ENCODE assay signal across 19 cellular contexts in genomic region chr12:1927051-1927680, GRCh38. TPM values are rescaled to one million over a fixed set of nuclear protein-coding genes. Genes with fewer than 3 reads are reported as not detected.
DNase-seq lines count a peak whose midpoint lies in the region; ATAC-seq and FAIRE-seq lines count a peak whose summit lies in the region.
"Had no signal": no experiment of that assay in that cellular context is flagged by ENCODE, and none has a peak within 500 bp of the region (broad histone marks: within the 10 kb centered on the region; RNA-seq: fewer than 3 reads in every experiment).

No MANE protein-coding gene starts in this region.

- DNase-seq in activated CD8-positive, alpha-beta memory T cell treated with anti-CD3 and anti-CD28 coated beads, Interleukin-2, amount 50 U/mL, for 48 hours, result peak; percentile 32
- no peak for DNase-seq in activated CD8-positive, alpha-beta memory T cell treated with anti-CD3 and anti-CD28 coated beads, Interleukin-2, amount 10 ng/mL, durations not matched to agents 7 days and 5 days
- no peak for DNase-seq in HTR-8/SVneo (ENCODE audit: insufficient read length, low spot score)
- peak; percentile 19 for DNase-seq in left lobe of liver (ENCODE audit: low spot score)
- DNase-seq in NCI-H748 (lab: John Stamatoyannopoulos, UW; ENCODE audit: unreplicated experiment), result no peak
- DNase-seq: activated gamma-delta T cell treated with Interleukin-2 at 50 U/mL for 16 hours; natural killer cell; NCI-H1092; NCI-H1930; PC-3; SHP77 treated with DMSO at 0.1 percent for 48 hours; stimulated activated naive CD4-positive, alpha-beta T cell treated with Interleukin-2 at 50 U/mL for 16 hours; thyroid gland had no signal

- H3K4me1 Mint-ChIP-seq in activated CD8-positive, alpha-beta memory T cell treated with anti-CD3 and anti-CD28 coated beads, Interleukin-2, amount 10 ng/mL, durations not matched to agents 7 days and 5 days, result peaks cover 6% of the 10 kb centered on the region
- peaks cover 78% of the 10 kb centered on the region for H3K4me1 Mint-ChIP-seq in stimulated activated memory B cell treated with anti-CD40 and anti-IgM and Interleukin-4, amounts not matched to agents 10 μg/mL and 1 μg/mL and 100 μg/mL, for 72 hours
- H3K4me1 Mint-ChIP-seq: mesothelial cell of epicardium had no signal

- H3K4me3 Mint-ChIP-seq in activated CD8-positive, alpha-beta memory T cell treated with anti-CD3 and anti-CD28 coated beads, Interleukin-2, amount 10 ng/mL, durations not matched to agents 7 days and 5 days, result no peak overlapping the region
- H3K4me3 Mint-ChIP-seq in stimulated activated memory B cell treated with anti-CD40 and anti-IgM and Interleukin-4, amounts not matched to agents 10 μg/mL and 1 μg/mL and 100 μg/mL, for 72 hours, result no peak overlapping the region
- H3K4me3 Mint-ChIP-seq: mesothelial cell of epicardium, natural killer cell had no signal

- no peaks in the 10 kb centered on the region for H3K9me3 Mint-ChIP-seq in activated CD8-positive, alpha-beta memory T cell treated with anti-CD3 and anti-CD28 coated beads, Interleukin-2, amount 10 ng/mL, durations not matched to agents 7 days and 5 days (ENCODE audit: low read depth)
- H3K9me3 Mint-ChIP-seq in stimulated activated memory B cell treated with anti-CD40 and anti-IgM and Interleukin-4, amounts not matched to agents 10 μg/mL and 1 μg/mL and 100 μg/mL, for 72 hours, result peaks cover 3% of the 10 kb centered on the region
- H3K9me3 Mint-ChIP-seq: mesothelial cell of epicardium, natural killer cell had no signal

- CTCF ChIA-PET in activated CD8-positive, alpha-beta memory T cell treated with anti-CD3 and anti-CD28 coated beads, Interleukin-2, amount 10 ng/mL, durations not matched to agents 7 days and 5 days (lab: Charles Lee), result interaction anchor here (1.1 to 4.5 kb wide), 2 partner anchors 13 to 131 kb away, joined by 4 to 19 read pairs; no protein-coding TSS in a partner anchor

- H3K36me3 Mint-ChIP-seq in activated CD8-positive, alpha-beta memory T cell treated with anti-CD3 and anti-CD28 coated beads, Interleukin-2, amount 10 ng/mL, durations not matched to agents 7 days and 5 days, result no peaks in the 10 kb centered on the region
- H3K36me3 Mint-ChIP-seq in stimulated activated memory B cell treated with anti-CD40 and anti-IgM and Interleukin-4, amounts not matched to agents 10 μg/mL and 1 μg/mL and 100 μg/mL, for 72 hours, result peaks cover 10% of the 10 kb centered on the region
- H3K36me3 Mint-ChIP-seq: mesothelial cell of epicardium, natural killer cell had no signal

- H3K27me3 Mint-ChIP-seq in activated CD8-positive, alpha-beta memory T cell treated with anti-CD3 and anti-CD28 coated beads, Interleukin-2, amount 10 ng/mL, durations not matched to agents 7 days and 5 days, result no peaks in the 10 kb centered on the region
- H3K27me3 Mint-ChIP-seq in stimulated activated memory B cell treated with anti-CD40 and anti-IgM and Interleukin-4, amounts not matched to agents 10 μg/mL and 1 μg/mL and 100 μg/mL, for 72 hours, result no peaks in the 10 kb centered on the region

- ATAC-seq in activated CD8-positive, alpha-beta memory T cell treated with anti-CD3 and anti-CD28 coated beads, Interleukin-2, amount 10 ng/mL, durations not matched to agents 7 days and 5 days, result no peak
- ATAC-seq in left lobe of liver (no peak), HG03460 (IDR thresholded peaks at IDR 0.05; ENCODE audit: unreplicated experiment) (no peak), GM18502 (IDR thresholded peaks at IDR 0.05; ENCODE audit: poor library complexity, unreplicated experiment) (no peak)
- ATAC-seq in stimulated activated memory B cell treated with anti-CD40 and anti-IgM and Interleukin-4, amounts not matched to agents 10 μg/mL and 1 μg/mL and 100 μg/mL, for 72 hours, result no peak
- ATAC-seq: A549, natural killer cell, PC-3 had no signal

- no peak overlapping the region for H3K27ac Mint-ChIP-seq in activated CD8-positive, alpha-beta memory T cell treated with anti-CD3 and anti-CD28 coated beads, Interleukin-2, amount 10 ng/mL, durations not matched to agents 7 days and 5 days
- peak overlapping the region; percentile 22 for H3K27ac Mint-ChIP-seq in stimulated activated memory B cell treated with anti-CD40 and anti-IgM and Interleukin-4, amounts not matched to agents 10 μg/mL and 1 μg/mL and 100 μg/mL, for 72 hours
- H3K27ac Mint-ChIP-seq: mesothelial cell of epicardium, natural killer cell had no signal

- FAIRE-seq in HTR-8/SVneo (lab: Jason Lieb, UNC), result peak; percentile 91
- FAIRE-seq: A549, GM12892 had no signal

RNA-seq across cellular contexts. Expression of gene CACNA2D4, which starts 8.7 kb away (rescaled TPM):
- total RNA-seq in activated CD8-positive, alpha-beta memory T cell treated with anti-CD3 and anti-CD28 coated beads, Interleukin-2, amount 10 ng/mL, durations not matched to agents 7 days and 5 days, result 1 to 10 TPM; 5.9 to 8.2 TPM
- total RNA-seq in left lobe of liver, result 0.83 TPM
- total RNA-seq: PC-3 had no signal

Comparison
In these comparisons a context has a peak if more than half of its experiments do, and no peak if none do; other contexts are left out.
1. DNase-seq: peak in activated CD8-positive, alpha-beta memory T cell treated with anti-CD3 and anti-CD28 coated beads, Interleukin-2, amount 50 U/mL, for 48 hours (single experiment) and left lobe of liver (single experiment); none in activated CD8-positive, alpha-beta memory T cell treated with anti-CD3 and anti-CD28 coated beads, Interleukin-2, amount 10 ng/mL, durations not matched to agents 7 days and 5 days (single experiment), HTR-8/SVneo (single experiment) and NCI-H748 (single experiment).